ENCODE assay signal across 29 cellular contexts in genomic region chr3:137438561-137438960, GRCh38.
"Had no signal": no experiment of that assay in that cellular context is flagged by ENCODE, and none has a peak within 500 bp of the region (broad histone marks: within the 10 kb centered on the region; RNA-seq: fewer than 3 reads in every experiment).

No MANE protein-coding gene starts in this region.

- H3K9me3 ChIP-seq: adrenal gland, body of pancreas had no signal

- H3K36me3 ChIP-seq: adrenal gland, brain microvascular endothelial cell had no signal

- DNase-seq: activated B cell treated with CpG ODN at 0.5 μM for 24 hours; activated CD4-positive, alpha-beta memory T cell treated with anti-CD3 and anti-CD28 coated beads for 36 hours; activated CD4-positive, alpha-beta T cell treated with anti-CD3 and anti-CD28 coated beads for 4 hours; activated CD4-positive, alpha-beta T cell treated with anti-CD3 and anti-CD28 coated beads, Interleukin-2, amount 10 ng/mL, durations not matched to agents 24 days and 14 days; activated CD4-positive, alpha-beta T cell treated with anti-CD3 and anti-CD28 coated beads, Interleukin-2, amount 50 U/mL, for 1 hour; activated CD4-positive, alpha-beta T cell treated with anti-CD3 and anti-CD28 coated beads, Interleukin-2, amount 50 U/mL, for 4 hours; activated CD4-positive, CD25-positive, alpha-beta regulatory T cell treated with anti-CD3 and anti-CD28 coated beads, Interleukin-2, amount 50 U/mL, for 72 hours; activated CD8-positive, alpha-beta memory T cell treated with anti-CD3 and anti-CD28 coated beads, Interleukin-2, amount 50 U/mL, for 4 hours; activated CD8-positive, alpha-beta T cell treated with anti-CD3 and anti-CD28 coated beads for 36 hours; activated effector memory CD4-positive, alpha-beta T cell treated with anti-CD3 and anti-CD28 coated beads, Interleukin-2, amount 50 U/mL, for 16 hours; activated gamma-delta T cell treated with Interleukin-2 at 50 U/mL for 16 hours; activated naive CD4-positive, alpha-beta T cell; activated naive CD4-positive, alpha-beta T cell treated with anti-CD3 and anti-CD28 coated beads for 36 hours; activated naive CD4-positive, alpha-beta T cell treated with anti-CD3 and anti-CD28 coated beads, Interleukin-2, amount 50 U/mL, for 16 hours; activated naive CD8-positive, alpha-beta T cell treated with anti-CD3 and anti-CD28 coated beads for 36 hours; activated T-cell treated with anti-CD3 and anti-CD28 coated beads for 4 hours; activated T-cell treated with anti-CD3 and anti-CD28 coated beads, Interleukin-2, amount 50 U/mL, for 1 hour; activated T-cell treated with anti-CD3 and anti-CD28 coated beads, Interleukin-2, amount 50 U/mL, for 4 hours; activated T-cell treated with anti-CD3 and anti-CD28 coated beads, Interleukin-2, amount 50 U/mL, for 72 hours; adrenal gland; amniotic stem cell; aorta; body of pancreas; brain microvascular endothelial cell; central memory CD4-positive, alpha-beta T cell; T-helper 1 cell; T-helper 2 cell; T-helper 9 cell had no signal

- H3K27ac ChIP-seq: adrenal gland, body of pancreas, brain microvascular endothelial cell, VCaP had no signal

- H3K4me3 ChIP-seq: adrenal gland, body of pancreas had no signal

- H3K27me3 ChIP-seq: adrenal gland, body of pancreas, brain microvascular endothelial cell had no signal

- H3K4me1 ChIP-seq: adrenal gland, body of pancreas had no signal
